In genomic region chr1:15915991-15916390, GRCh38 we compare ENCODE assay signal across 10 cellular contexts. TPM values are rescaled to one million over a fixed set of nuclear protein-coding genes. Genes with fewer than 3 reads are reported as not detected.
DNase-seq lines count a peak whose midpoint lies in the region; ATAC-seq and TF ChIP-seq lines count a peak whose summit lies in the region.
"Had no signal": no experiment of that assay in that cellular context is flagged by ENCODE, and none has a peak within 500 bp of the region (broad histone marks: within the 10 kb centered on the region; RNA-seq: fewer than 3 reads in every experiment).

No MANE protein-coding gene starts in this region.

- peak; percentile 26 for DNase-seq in EL
- DNase-seq in RWPE1 (ENCODE audit: low spot score): no peak
- peak; percentile 48 for DNase-seq in choroid plexus epithelial cell (ENCODE audit: low read depth)
- DNase-seq in psoas muscle: no peak
- DNase-seq in DMS153 treated with DMSO at 0.1 percent for 48 hours (lab: John Stamatoyannopoulos, UW; ENCODE audit: unreplicated experiment): no peak
- no peak for DNase-seq in activated CD8-positive, alpha-beta memory T cell treated with anti-CD3 and anti-CD28 coated beads, Interleukin-2, amount 50 U/mL, for 4 hours
- DNase-seq: endodermal cell, NCI-H526 had no signal

- TF ChIP-seq CTCF in RWPE1 (conservative IDR thresholded peaks at IDR 0.05; ENCODE audit: low read depth): no peak
- no peak for TF ChIP-seq CTCF in choroid plexus epithelial cell (conservative IDR thresholded peaks at IDR 0.05; ENCODE audit: low read depth, low read length)
- TF ChIP-seq CTCF in psoas muscle (IDR thresholded peaks at IDR 0.05): no peak

- POLR2A ChIA-PET in RWPE1 (lab: Yijun Ruan, JAX; ENCODE audit: low non-redundant PET): interaction anchor here (0.7 kb wide), 1 partner anchor 80 kb away, joined by 3 read pairs; no protein-coding TSS in a partner anchor

- ATAC-seq in psoas muscle: no peak
- ATAC-seq in GM21529 (IDR thresholded peaks at IDR 0.05; ENCODE audit: unreplicated experiment): no peak
- ATAC-seq in GM19328 (IDR thresholded peaks at IDR 0.05; ENCODE audit: unreplicated experiment): no peak

- 78 to 87% (median 81%) methylated on average over 4 of the region's 4 CpGs for whole genome bisulfite sequencing in psoas muscle, 3 donors

- no peak overlapping the region for H3K4me3 ChIP-seq in choroid plexus epithelial cell (ENCODE audit: low read depth, low read length)
- H3K4me3 ChIP-seq in psoas muscle: no peak overlapping the region

- intact Hi-C loops in psoas muscle (cut with DNase I): no loop called here

- no peaks in the 10 kb centered on the region for H3K27me3 ChIP-seq in psoas muscle (ENCODE audit: insufficient read depth in 3 of 3, low read length in 2 of 3)

- CTCF ChIA-PET in RWPE1 (lab: Yijun Ruan, JAX): interaction anchor here (0.6 to 0.7 kb wide), 3 partner anchors 48 to 117 kb away, joined by 3 to 7 read pairs (median 4); no protein-coding TSS in a partner anchor

- peaks cover 6% of the 10 kb centered on the region for H3K4me1 ChIP-seq in psoas muscle

- H3K27ac ChIP-seq in RWPE1 (peak overlapping the region; percentile 82; the same call in 1 of the 2 replicates), psoas muscle (peak overlapping the region; percentile 41)

- no peaks in the 10 kb centered on the region for H3K9me3 ChIP-seq in psoas muscle

- H3K36me3 ChIP-seq in psoas muscle (ENCODE audit: insufficient read depth in 1 of 2, low read depth in 1 of 2): peaks cover 0 to 96% of the 10 kb centered on the region in 2 donors

RNA-seq across cellular contexts. Expression of gene ZBTB17, which starts 59.9 kb away (rescaled TPM):
- total RNA-seq in psoas muscle: 10 to 100 TPM; 23.5 to 29.5 (median 26.2) TPM
- 10 to 100 TPM; 32.1 to 44.3 (median 34.2) TPM for polyA plus RNA-seq in psoas muscle

Comparison
In these comparisons a context has a peak if more than half of its experiments do, and no peak if none do; other contexts are left out.
1. DNase-seq: peak in EL (single experiment) and choroid plexus epithelial cell (single experiment); none in RWPE1 (single experiment), psoas muscle (0 of 2), DMS153 treated with DMSO at 0.1 percent for 48 hours (single experiment) and activated CD8-positive, alpha-beta memory T cell treated with anti-CD3 and anti-CD28 coated beads, Interleukin-2, amount 50 U/mL, for 4 hours (single experiment).